24 cellular contexts compared by ENCODE assay signal in the genomic region with DNA sequence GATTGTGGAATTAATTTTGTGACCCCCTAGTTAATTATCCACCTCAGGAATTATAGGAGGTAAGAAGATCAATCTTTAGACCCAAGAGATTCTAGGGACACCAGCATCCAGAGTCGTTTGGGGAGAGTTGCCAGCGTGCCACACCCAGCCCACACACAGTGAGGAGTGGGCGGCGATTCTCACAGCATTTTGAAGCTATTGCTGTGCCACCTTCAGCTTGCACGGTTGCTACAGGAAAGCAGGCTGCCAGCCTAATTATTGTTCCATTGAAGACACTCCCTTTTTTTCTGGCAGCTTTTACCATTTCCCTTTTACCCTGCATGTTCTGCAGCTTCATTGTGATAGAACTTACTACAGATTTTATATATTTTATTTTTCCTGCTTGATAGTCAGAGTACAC.
"Had no signal": no experiment of that assay in that cellular context is flagged by ENCODE, and none has a peak within 500 bp of the region (broad histone marks: within the 10 kb centered on the region; RNA-seq: fewer than 3 reads in every experiment).

No MANE protein-coding gene starts in this region.

- H3K27ac Mint-ChIP-seq: activated B cell treated with CpG ODN at 0.5 μM for 24 hours; activated CD4-positive, alpha-beta T cell treated with anti-CD3 and anti-CD28 coated beads, Interleukin-2, amount 10 ng/mL, durations not matched to agents 24 days and 14 days; activated naive CD8-positive, alpha-beta T cell; naive thymus-derived CD8-positive, alpha-beta T cell; neural progenitor cell; stimulated activated naive CD8-positive, alpha-beta T cell treated with anti-CD3 and anti-CD28 coated beads, Interleukin-15, Interleukin-2, amounts not matched to agents 100 ng/mL and 50 ng/mL, for 24 hours had no signal

- H3K36me3 Mint-ChIP-seq: activated naive CD8-positive, alpha-beta T cell had no signal

- H3K27me3 Mint-ChIP-seq: activated B cell treated with CpG ODN at 0.5 μM for 24 hours; activated CD4-positive, alpha-beta T cell treated with anti-CD3 and anti-CD28 coated beads, Interleukin-2, amount 10 ng/mL, durations not matched to agents 24 days and 14 days; activated naive CD8-positive, alpha-beta T cell; naive thymus-derived CD8-positive, alpha-beta T cell; progenitor cell of endocrine pancreas; stimulated activated naive CD8-positive, alpha-beta T cell treated with anti-CD3 and anti-CD28 coated beads, Interleukin-15, Interleukin-2, amounts not matched to agents 100 ng/mL and 50 ng/mL, for 24 hours had no signal

- H3K4me3 ChIP-seq: adrenal gland, ascending aorta, lower lobe of right lung, neural progenitor cell, right atrium auricular region, tibial nerve had no signal

- H3K9me3 ChIP-seq: adrenal gland, ascending aorta, lower lobe of right lung, right atrium auricular region, tibial nerve had no signal

- H3K4me3 Mint-ChIP-seq: activated B cell treated with CpG ODN at 0.5 μM for 24 hours; activated CD4-positive, alpha-beta T cell treated with anti-CD3 and anti-CD28 coated beads, Interleukin-2, amount 10 ng/mL, durations not matched to agents 24 days and 14 days; activated naive CD8-positive, alpha-beta T cell; naive thymus-derived CD8-positive, alpha-beta T cell; neural progenitor cell; stimulated activated naive CD8-positive, alpha-beta T cell treated with anti-CD3 and anti-CD28 coated beads, Interleukin-15, Interleukin-2, amounts not matched to agents 100 ng/mL and 50 ng/mL, for 24 hours had no signal

- H3K9me3 Mint-ChIP-seq: activated B cell treated with CpG ODN at 0.5 μM for 24 hours; activated CD4-positive, alpha-beta T cell treated with anti-CD3 and anti-CD28 coated beads, Interleukin-2, amount 10 ng/mL, durations not matched to agents 24 days and 14 days; stimulated activated naive CD8-positive, alpha-beta T cell treated with anti-CD3 and anti-CD28 coated beads, Interleukin-15, Interleukin-2, amounts not matched to agents 100 ng/mL and 50 ng/mL, for 24 hours had no signal

- H2AFZ ChIP-seq: neural progenitor cell had no signal

- H3K36me3 ChIP-seq: adrenal gland, ascending aorta, brain microvascular endothelial cell, lower lobe of right lung, neural progenitor cell, tibial nerve had no signal

- H3K4me1 ChIP-seq: ascending aorta, lower lobe of right lung, neural progenitor cell, right atrium auricular region had no signal

- FAIRE-seq: kidney, urothelium cell line had no signal

- H3K27ac ChIP-seq: adrenal gland, ascending aorta, brain microvascular endothelial cell, lower lobe of right lung, neural progenitor cell, right atrium auricular region, tibial nerve had no signal

- H3K27me3 ChIP-seq: adrenal gland, ascending aorta, brain microvascular endothelial cell, neural progenitor cell, right atrium auricular region, tibial nerve had no signal

- H3K4me2 ChIP-seq: neural progenitor cell had no signal

- DNase-seq: activated B cell treated with CpG ODN at 0.5 μM for 24 hours; activated CD4-positive, alpha-beta T cell treated with anti-CD3 and anti-CD28 coated beads, Interleukin-2, amount 10 ng/mL, durations not matched to agents 24 days and 14 days; activated gamma-delta T cell treated with Interleukin-2 at 50 U/mL for 16 hours; activated T-cell treated with anti-CD3 and anti-CD28 coated beads, Interleukin-2, amount 50 U/mL, for 1 hour; adrenal gland; brain microvascular endothelial cell; central memory CD4-positive, alpha-beta T cell; dermis blood vessel endothelial cell; effector CD8-positive, alpha-beta T cell; erythroblast; foreskin fibroblast; kidney; lower lobe of right lung; mesendoderm; naive thymus-derived CD8-positive, alpha-beta T cell; T1000 had no signal

- H3K4me1 Mint-ChIP-seq: activated B cell treated with CpG ODN at 0.5 μM for 24 hours had no signal

- ATAC-seq: lower lobe of right lung; naive thymus-derived CD8-positive, alpha-beta T cell had no signal

- H3K9ac ChIP-seq: neural progenitor cell had no signal
